In the genomic region with DNA sequence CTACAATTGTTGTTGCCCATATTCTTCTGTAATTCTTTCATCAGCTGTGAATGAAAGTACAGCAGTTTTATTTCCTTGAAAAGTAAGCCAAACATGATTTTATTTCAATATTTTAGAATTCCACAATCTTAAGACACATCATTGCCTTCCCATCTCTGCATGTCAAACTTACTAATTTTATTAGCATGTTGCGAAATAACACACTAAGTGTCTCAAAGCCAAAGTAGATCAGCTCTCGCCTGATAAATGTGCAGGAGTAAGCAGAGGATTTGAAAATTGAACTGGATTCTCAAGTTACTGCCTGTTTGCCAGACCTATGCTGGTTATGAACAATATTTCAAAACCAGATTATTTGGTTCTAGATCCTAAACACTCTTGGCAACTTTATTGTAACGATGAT, we compare ENCODE assay signal across 12 cellular contexts. TPM values are rescaled to one million over a fixed set of nuclear protein-coding genes. Genes with fewer than 3 reads are reported as not detected.
DNase-seq lines count a peak whose midpoint lies in the region; ATAC-seq, FAIRE-seq and TF ChIP-seq lines count a peak whose summit lies in the region.
"Had no signal": no experiment of that assay in that cellular context is flagged by ENCODE, and none has a peak within 500 bp of the region (broad histone marks: within the 10 kb centered on the region; RNA-seq: fewer than 3 reads in every experiment).

No MANE protein-coding gene starts in this region.

- H3K4me3 ChIP-seq in AG10803 (ENCODE audit: low read length) = no peak overlapping the region
- H3K4me3 ChIP-seq in HL-60 (replicated peaks; ENCODE audit: insufficient read depth, low read length) = no peak overlapping the region
- no peak overlapping the region for H3K4me3 ChIP-seq in ascending aorta
- H3K4me3 ChIP-seq in naive thymus-derived CD4-positive, alpha-beta T cell (ENCODE audit: low read length) = peak overlapping the region; percentile 40

- intact Hi-C loops in ascending aorta (cut with DNase I) = no loop called here
- intact Hi-C loops in naive thymus-derived CD4-positive, alpha-beta T cell (cut with micrococcal nuclease) = loop anchor here in 1 of 2 donors (5.0 kb wide), 1 partner anchor 35 kb away; no protein-coding TSS in a partner anchor

- POLR2A ChIA-PET in naive thymus-derived CD4-positive, alpha-beta T cell (lab: Charles Lee) = interaction anchor here (0.7 to 33.4 kb wide), 8 partner anchors 11 to 53 kb away, joined by 3 to 853 read pairs (median 4); a partner anchor contains a TSS

- H3K27ac ChIP-seq in HL-60 (replicated peaks) (peak overlapping the region; percentile 77), ascending aorta (peak overlapping the region; percentile 22 to 58)
- H3K27ac ChIP-seq in naive thymus-derived CD4-positive, alpha-beta T cell (ENCODE audit: low read depth, low read length) = peak overlapping the region; percentile 68
- H3K27ac ChIP-seq: KMS-11 had no signal

- H3K4me1 ChIP-seq in ascending aorta = peaks cover 16 to 73% of the 10 kb centered on the region in 2 donors
- H3K4me1 ChIP-seq in naive thymus-derived CD4-positive, alpha-beta T cell (ENCODE audit: control insufficient read depth in 2 of 2, insufficient read depth in 2 of 2, low read length in 2 of 2) = peaks cover 96 to 99% of the 10 kb centered on the region in 2 donors

- FAIRE-seq in GM12891 (lab: Jason Lieb, UNC) = no peak
- FAIRE-seq: endometrium had no signal

- TF ChIP-seq CTCF in AG10803 (conservative IDR thresholded peaks at IDR 0.05; ENCODE audit: low read length) (no peak), HL-60 (IDR thresholded peaks at IDR 0.05; ENCODE audit: insufficient read depth, low read length) (no peak), ascending aorta (IDR thresholded peaks at IDR 0.05) (no peak), glutamatergic neuron (IDR thresholded peaks at IDR 0.05; ENCODE audit: partially characterized antibody, unreplicated experiment) (no peak)

- no peak for TF ChIP-seq POLR2A in GM12891 (IDR thresholded peaks at IDR 0.05; ENCODE audit: low read depth, low read length)

- peak overlapping the region; percentile 84 to 98 (median 96) for H3K27ac Mint-ChIP-seq in naive thymus-derived CD4-positive, alpha-beta T cell
- H3K27ac Mint-ChIP-seq in glutamatergic neuron (ENCODE audit: unreplicated experiment) = no peak overlapping the region
- H3K27ac Mint-ChIP-seq: type B pancreatic cell had no signal

- H3K27me3 ChIP-seq in HL-60 (ENCODE audit: insufficient read depth, poor library complexity, severe bottlenecking) (no peaks in the 10 kb centered on the region), ascending aorta (no peaks in the 10 kb centered on the region)
- no peaks in the 10 kb centered on the region for H3K27me3 ChIP-seq in naive thymus-derived CD4-positive, alpha-beta T cell (ENCODE audit: control insufficient read depth in 2 of 2, insufficient read depth in 2 of 2, low read length in 2 of 2)

- peaks cover 0 to 3% (median 0%) of the 10 kb centered on the region in 11 donors for H3K9me3 Mint-ChIP-seq in naive thymus-derived CD4-positive, alpha-beta T cell
- H3K9me3 Mint-ChIP-seq in glutamatergic neuron (ENCODE audit: unreplicated experiment) = peaks cover 2% of the 10 kb centered on the region
- H3K9me3 Mint-ChIP-seq: type B pancreatic cell had no signal

- peaks cover 4 to 12% of the 10 kb centered on the region in 2 donors for H3K36me3 ChIP-seq in ascending aorta
- H3K36me3 ChIP-seq in naive thymus-derived CD4-positive, alpha-beta T cell (ENCODE audit: control insufficient read depth in 2 of 3, insufficient read depth in 3 of 3, low read length in 3 of 3) = no peaks in the 10 kb centered on the region

- peak overlapping the region; percentile 57 to 88 (median 82) for H3K4me3 Mint-ChIP-seq in naive thymus-derived CD4-positive, alpha-beta T cell
- no peak overlapping the region for H3K4me3 Mint-ChIP-seq in glutamatergic neuron (ENCODE audit: unreplicated experiment)
- H3K4me3 Mint-ChIP-seq: type B pancreatic cell had no signal

- peaks cover 68 to 100% (median 92%) of the 10 kb centered on the region in 7 donors for H3K4me1 Mint-ChIP-seq in naive thymus-derived CD4-positive, alpha-beta T cell
- H3K4me1 Mint-ChIP-seq in glutamatergic neuron (ENCODE audit: low read depth, unreplicated experiment) = peaks cover 27% of the 10 kb centered on the region

- H3K27me3 Mint-ChIP-seq in naive thymus-derived CD4-positive, alpha-beta T cell = no peaks in the 10 kb centered on the region
- H3K27me3 Mint-ChIP-seq in glutamatergic neuron (ENCODE audit: unreplicated experiment) = no peaks in the 10 kb centered on the region
- H3K27me3 Mint-ChIP-seq: type B pancreatic cell had no signal

- ATAC-seq in naive thymus-derived CD4-positive, alpha-beta T cell = no peak

- H3K9me3 ChIP-seq in ascending aorta = no peaks in the 10 kb centered on the region
- H3K9me3 ChIP-seq in naive thymus-derived CD4-positive, alpha-beta T cell (ENCODE audit: control insufficient read depth in 2 of 3, low read length in 3 of 3) = no peaks in the 10 kb centered on the region

- DNase-seq in AG10803 (ENCODE audit: low read depth) (peak; percentile 73), HL-60 (ENCODE audit: low read depth in 1 of 2, low spot score in 1 of 2) (no peak), ascending aorta (ENCODE audit: low spot score in 2 of 2) (no peak), glutamatergic neuron (no peak), NCI-H187 (lab: John Stamatoyannopoulos, UW) (no peak), GM12891 (ENCODE audit: insufficient read length, low spot score) (no peak)
- DNase-seq in naive thymus-derived CD4-positive, alpha-beta T cell = no peak
- DNase-seq in central memory CD4-positive, alpha-beta T cell = no peak
- DNase-seq: SHP77 had no signal

- CTCF ChIA-PET in naive thymus-derived CD4-positive, alpha-beta T cell (lab: Charles Lee) = interaction anchor here (0.5 to 2.2 kb wide), 4 partner anchors 13 to 54 kb away, joined by 3 to 6 read pairs (median 4); no protein-coding TSS in a partner anchor

- H3K36me3 Mint-ChIP-seq in naive thymus-derived CD4-positive, alpha-beta T cell = peaks cover 0 to 40% (median 33%) of the 10 kb centered on the region in 5 donors
- no peaks in the 10 kb centered on the region for H3K36me3 Mint-ChIP-seq in glutamatergic neuron (ENCODE audit: unreplicated experiment)

TF ChIP-seq in GM12891, 5 proteins besides CTCF, POLR2A, EP300 and RAD21:
- TF ChIP-seq POLR2AphosphoS5 (IDR thresholded peaks at IDR 0.05; ENCODE audit: low read depth, low read length) (no peak), SPI1 (IDR thresholded peaks at IDR 0.05; ENCODE audit: low read depth, low read length) (no peak), PAX5 (IDR thresholded peaks at IDR 0.05; ENCODE audit: insufficient read depth, low read length, severe bottlenecking) (no peak), TAF1 (IDR thresholded peaks at IDR 0.05; ENCODE audit: low read depth, low read length) (no peak)
TF ChIP-seq in GM12891: peak in this region for 0.

RNA-seq across cellular contexts. Expression of a gene that starts 25.7 kb away (rescaled TPM):
- 343 TPM for total RNA-seq in ascending aorta
- total RNA-seq in naive thymus-derived CD4-positive, alpha-beta T cell = 100 to 1,000 TPM in 4 of 5 experiments, 10 to 100 TPM in 1; 63.0 to 171 (median 155) TPM
- 100 to 1,000 TPM; 150 to 263 TPM for polyA plus RNA-seq in naive thymus-derived CD4-positive, alpha-beta T cell
- total RNA-seq in glutamatergic neuron (ENCODE audit: unreplicated experiment) = 0.96 TPM
- polyA plus RNA-seq in GM12891 (2012; ENCODE audit: low read depth, missing spikeins) = 0.08 TPM

Comparison
In these comparisons a context has a peak if more than half of its experiments do, and no peak if none do; other contexts are left out.
1. RNA of a gene that starts 25.7 kb away (total RNA-seq): 343 TPM in ascending aorta (single experiment) and 63.0 to 171 TPM in naive thymus-derived CD4-positive, alpha-beta T cell; 0.96 TPM in glutamatergic neuron (single experiment); every median in the first group is over 10 times any median in the second.
2. Peak in every context shown above with its lines, with median percentiles within 50 percentile points of each other: H3K27ac ChIP-seq.